ENCODE assay signal across 13 cellular contexts in the genomic region with DNA sequence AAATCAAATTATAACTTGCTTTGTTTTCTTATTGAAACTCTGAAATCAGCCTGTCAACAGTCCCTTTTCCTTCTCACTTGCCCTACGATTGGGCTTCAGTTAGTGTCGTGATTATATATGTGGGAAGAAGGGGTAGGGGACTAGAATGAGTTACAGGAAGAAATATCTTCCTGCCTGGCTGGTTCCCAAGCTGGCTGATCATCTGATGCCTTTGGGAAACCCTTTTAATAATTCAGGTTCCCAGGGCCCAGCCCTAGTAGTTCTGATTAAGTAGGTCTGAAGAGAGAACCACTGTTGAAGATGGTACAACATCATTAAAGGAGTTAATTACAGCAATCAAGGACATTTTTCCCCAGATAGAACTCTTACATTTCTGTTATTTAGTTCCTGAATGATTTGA.
DNase-seq lines count a peak whose midpoint lies in the region; ATAC-seq and TF ChIP-seq lines count a peak whose summit lies in the region.
"Had no signal": no experiment of that assay in that cellular context is flagged by ENCODE, and none has a peak within 500 bp of the region (broad histone marks: within the 10 kb centered on the region; RNA-seq: fewer than 3 reads in every experiment).

No MANE protein-coding gene starts in this region.

- no peaks in the 10 kb centered on the region; the same call in 1 of the 2 replicates for H3K79me2 ChIP-seq in OCI-LY3 (ENCODE audit: low read length)

- H3K9ac ChIP-seq in BLaER1 (no peak overlapping the region), OCI-LY3 (ENCODE audit: low read length) (no peak overlapping the region)

- H3K4me2 ChIP-seq in BLaER1 = peak overlapping the region; percentile 31
- H3K4me2 ChIP-seq in OCI-LY3 (ENCODE audit: low read length) = peak overlapping the region; percentile 49

- peaks cover 29% of the 10 kb centered on the region for H3K36me3 Mint-ChIP-seq in neural crest cell (ENCODE audit: low read depth)
- H3K36me3 Mint-ChIP-seq in natural killer cell treated with Interleukin-12 subunit alpha and Interleukin-12 subunit beta and Interleukin-15 and Interleukin-18, amount 100 ng/mL, for 72 hours = peaks cover 5% of the 10 kb centered on the region

- H3K4me1 ChIP-seq in BLaER1 (peaks cover 99% of the 10 kb centered on the region), OCI-LY3 (ENCODE audit: low read length) (peaks cover 17% of the 10 kb centered on the region)

- DNase-seq in dermis microvascular lymphatic vessel endothelial cell (ENCODE audit: low read depth in 2 of 2) (peak; percentile 77 to 96), neural crest cell (ENCODE audit: low read depth, low spot score) (no peak), GM13976 (ENCODE audit: low spot score) (no peak), dedifferentiated amniotic fluid mesenchymal stem cell (ENCODE audit: extremely low spot score) (no peak), NCI-H1694 (lab: John Stamatoyannopoulos, UW) (no peak)
- DNase-seq in natural killer cell treated with Interleukin-12 subunit alpha and Interleukin-12 subunit beta and Interleukin-15 and Interleukin-18, amount 100 ng/mL, for 72 hours (ENCODE audit: low spot score) = no peak
- DNase-seq: activated CD4-positive, alpha-beta memory T cell treated with anti-CD3 and anti-CD28 coated beads for 36 hours; erythroblast; NCI-H510A had no signal

- H3K27me3 Mint-ChIP-seq in neural crest cell (ENCODE audit: low read depth) = no peaks in the 10 kb centered on the region
- no peaks in the 10 kb centered on the region for H3K27me3 Mint-ChIP-seq in natural killer cell treated with Interleukin-12 subunit alpha and Interleukin-12 subunit beta and Interleukin-15 and Interleukin-18, amount 100 ng/mL, for 72 hours
- H3K27me3 Mint-ChIP-seq: activated CD4-positive, alpha-beta memory T cell treated with anti-CD3 and anti-CD28 coated beads for 36 hours had no signal

- H4K20me1 ChIP-seq in BLaER1 (peaks cover 92% of the 10 kb centered on the region), OCI-LY3 (ENCODE audit: insufficient read depth, low read length) (no peaks in the 10 kb centered on the region)

- H3K27ac ChIP-seq in BLaER1 (peak overlapping the region; percentile 40; the same call in 1 of the 2 replicates), OCI-LY3 (ENCODE audit: low read length) (peak overlapping the region; percentile 13)

- TF ChIP-seq CTCF in OCI-LY3 (IDR thresholded peaks at IDR 0.05; ENCODE audit: low read depth, low read length) = no peak
- no peak for TF ChIP-seq CTCF in neural crest cell (conservative IDR thresholded peaks at IDR 0.05)
- no peak for TF ChIP-seq CTCF in GM13976 (IDR thresholded peaks at IDR 0.05; ENCODE audit: borderline replicate concordance, control extremely low read depth, extremely low read depth, insufficient read depth, missing control alignments)

- H3K27ac Mint-ChIP-seq in neural crest cell (ENCODE audit: unreplicated experiment) = peak overlapping the region; percentile 62
- peak overlapping the region in 1 of 2 donors; percentile 71 for H3K27ac Mint-ChIP-seq in natural killer cell treated with Interleukin-12 subunit alpha and Interleukin-12 subunit beta and Interleukin-15 and Interleukin-18, amount 100 ng/mL, for 72 hours
- H3K27ac Mint-ChIP-seq: activated CD4-positive, alpha-beta memory T cell treated with anti-CD3 and anti-CD28 coated beads for 36 hours had no signal

- H2AFZ ChIP-seq in OCI-LY3 (ENCODE audit: low read depth, low read length) = no peak overlapping the region

- H3K27me3 ChIP-seq in BLaER1 (no peaks in the 10 kb centered on the region), OCI-LY3 (ENCODE audit: low read depth, low read length) (no peaks in the 10 kb centered on the region)
- H3K27me3 ChIP-seq: MG63, tibial nerve had no signal

- ATAC-seq in natural killer cell treated with Interleukin-12 subunit alpha and Interleukin-12 subunit beta and Interleukin-15 and Interleukin-18, amount 100 ng/mL, for 72 hours = no peak

- H3K4me3 Mint-ChIP-seq in neural crest cell = peak overlapping the region; percentile 16
- no peak overlapping the region for H3K4me3 Mint-ChIP-seq in natural killer cell treated with Interleukin-12 subunit alpha and Interleukin-12 subunit beta and Interleukin-15 and Interleukin-18, amount 100 ng/mL, for 72 hours
- H3K4me3 Mint-ChIP-seq: activated CD4-positive, alpha-beta memory T cell treated with anti-CD3 and anti-CD28 coated beads for 36 hours had no signal

- peaks cover under 1% of the 10 kb centered on the region for H3K9me3 Mint-ChIP-seq in neural crest cell
- H3K9me3 Mint-ChIP-seq in natural killer cell treated with Interleukin-12 subunit alpha and Interleukin-12 subunit beta and Interleukin-15 and Interleukin-18, amount 100 ng/mL, for 72 hours = no peaks in the 10 kb centered on the region
- H3K9me3 Mint-ChIP-seq: activated CD4-positive, alpha-beta memory T cell treated with anti-CD3 and anti-CD28 coated beads for 36 hours had no signal

- peaks cover 53% of the 10 kb centered on the region for H3K4me1 Mint-ChIP-seq in neural crest cell
- peaks cover 12 to 37% of the 10 kb centered on the region in 2 donors for H3K4me1 Mint-ChIP-seq in natural killer cell treated with Interleukin-12 subunit alpha and Interleukin-12 subunit beta and Interleukin-15 and Interleukin-18, amount 100 ng/mL, for 72 hours (ENCODE audit: low read depth in 2 of 2)

- peaks cover 92% of the 10 kb centered on the region for H3K36me3 ChIP-seq in BLaER1
- peaks cover 4% of the 10 kb centered on the region for H3K36me3 ChIP-seq in OCI-LY3 (replicated peaks; ENCODE audit: low read depth, low read length)

- H3K9me3 ChIP-seq in BLaER1 (no peaks in the 10 kb centered on the region), OCI-LY3 (ENCODE audit: insufficient read depth, low read length) (no peaks in the 10 kb centered on the region)
- H3K9me3 ChIP-seq: MG63, tibial nerve had no signal

- in situ Hi-C loops in GM13976 (cut with MboI; ENCODE audit: low sequenced_read_pairs, unreplicated experiment) = no loop called here

- H3K4me3 ChIP-seq in BLaER1 (no peak overlapping the region), OCI-LY3 (ENCODE audit: low read length) (no peak overlapping the region)
- H3K4me3 ChIP-seq: MG63, tibial nerve had no signal

Comparison
In these comparisons a context has a peak if more than half of its experiments do, and no peak if none do; other contexts are left out.
1. DNase-seq: peak in dermis microvascular lymphatic vessel endothelial cell (2 of 2); none in neural crest cell (single experiment), GM13976 (single experiment), dedifferentiated amniotic fluid mesenchymal stem cell (single experiment), NCI-H1694 (single experiment) and natural killer cell treated with Interleukin-12 subunit alpha and Interleukin-12 subunit beta and Interleukin-15 and Interleukin-18, amount 100 ng/mL, for 72 hours (single experiment).